ENCODE assay signal across 15 cellular contexts in the genomic region with DNA sequence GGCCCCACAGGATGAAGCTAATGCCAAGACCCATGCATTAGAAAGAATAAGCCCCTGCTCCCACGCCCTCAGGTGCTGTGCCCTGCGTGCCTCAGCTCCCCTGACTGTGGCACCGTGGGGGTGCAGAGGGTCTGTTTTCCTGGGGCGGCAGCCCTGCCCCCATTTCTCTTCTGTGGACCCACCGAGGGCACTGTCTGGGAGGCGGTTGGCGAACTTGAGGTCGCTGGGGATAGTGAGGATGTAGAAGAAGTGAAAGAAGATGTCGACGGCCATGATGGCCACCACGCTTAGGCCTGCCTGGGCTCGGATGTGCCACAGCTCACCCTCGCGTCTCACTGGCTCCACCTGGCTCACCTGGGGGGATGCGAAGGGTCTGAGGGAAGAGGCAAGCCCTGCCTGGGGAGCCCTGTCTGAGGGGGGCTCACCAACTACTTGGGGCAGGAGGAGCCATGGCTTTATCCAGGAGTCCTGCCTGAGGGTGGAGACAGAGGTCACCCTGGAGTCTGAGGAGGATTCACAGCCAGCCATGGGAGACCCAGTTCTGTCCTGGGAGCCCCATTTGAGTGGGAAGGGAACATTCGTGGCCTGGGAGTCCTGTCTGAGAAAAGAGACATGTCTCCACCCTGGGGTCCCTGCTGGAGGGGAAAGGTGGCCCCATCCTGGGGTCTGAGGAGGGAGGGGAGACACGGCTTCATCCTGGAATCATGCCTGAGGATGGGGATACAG. TPM values are rescaled to one million over a fixed set of nuclear protein-coding genes. Genes with fewer than 3 reads are reported as not detected.
"Had no signal": no experiment of that assay in that cellular context is flagged by ENCODE, and none has a peak within 500 bp of the region (broad histone marks: within the 10 kb centered on the region; RNA-seq: fewer than 3 reads in every experiment).

No MANE protein-coding gene starts in this region.

- DNase-seq: activated CD4-positive, alpha-beta T cell treated with anti-CD3 and anti-CD28 coated beads, Interleukin-2, amount 10 ng/mL, durations not matched to agents 7 days and 5 days; activated naive CD4-positive, alpha-beta T cell treated with anti-CD3 and anti-CD28 coated beads, Interleukin-2, amount 50 U/mL, for 16 hours; activated T-cell treated with anti-CD3 and anti-CD28 coated beads, Interleukin-2, amount 50 U/mL, for 1 hour; mucosa of descending colon; stimulated activated naive CD8-positive, alpha-beta T cell treated with anti-CD3 and anti-CD28 coated beads, Interleukin-15, Interleukin-2, amounts not matched to agents 100 U/mL and 50 U/mL, for 24 hours; SW 1271; upper lobe of left lung had no signal

- H3K4me3 ChIP-seq: mucosa of descending colon, smooth muscle cell, upper lobe of left lung had no signal

- H3K36me3 ChIP-seq: upper lobe of left lung had no signal

- ATAC-seq: esophagus mucosa; mucosa of descending colon; naive thymus-derived CD4-positive, alpha-beta T cell; right cardiac atrium; stimulated activated naive CD8-positive, alpha-beta T cell treated with anti-CD3 and anti-CD28 coated beads, Interleukin-15, Interleukin-2, amounts not matched to agents 100 U/mL and 50 U/mL, for 24 hours had no signal

- H3K27me3 ChIP-seq: upper lobe of left lung had no signal

- H3K27ac ChIP-seq: upper lobe of left lung had no signal

- H3K9me3 ChIP-seq: mucosa of descending colon, upper lobe of left lung had no signal

RNA-seq across cellular contexts. Expression of a gene that starts 5.1 kb away (rescaled TPM):
- total RNA-seq: activated CD4-positive, alpha-beta T cell treated with anti-CD3 and anti-CD28 coated beads, Interleukin-2, amount 10 ng/mL, durations not matched to agents 7 days and 5 days; activated CD8-positive, alpha-beta memory T cell treated with anti-CD3 and anti-CD28 coated beads for 36 hours; activated T-helper 2 cell treated with anti-CD3 and anti-CD28 coated beads, Interferon-gamma antibody, Interleukin-2, Interleukin-4, amounts not matched to agents 10 μg/mL and 5 μg/mL and 100 μg/mL, durations not matched to agents 14 hours and 24 hours and 36 hours; esophagus mucosa; naive thymus-derived CD4-positive, alpha-beta T cell; SK-MEL-5; smooth muscle cell; temporal lobe had no signal
- polyA plus RNA-seq: naive thymus-derived CD4-positive, alpha-beta T cell; smooth muscle cell had no signal

RNA-seq across cellular contexts. Expression of a gene that starts 12.2 kb away (rescaled TPM):
- total RNA-seq: activated CD4-positive, alpha-beta T cell treated with anti-CD3 and anti-CD28 coated beads, Interleukin-2, amount 10 ng/mL, durations not matched to agents 7 days and 5 days; activated CD8-positive, alpha-beta memory T cell treated with anti-CD3 and anti-CD28 coated beads for 36 hours; activated T-helper 2 cell treated with anti-CD3 and anti-CD28 coated beads, Interferon-gamma antibody, Interleukin-2, Interleukin-4, amounts not matched to agents 10 μg/mL and 5 μg/mL and 100 μg/mL, durations not matched to agents 14 hours and 24 hours and 36 hours; esophagus mucosa; mucosa of descending colon; naive thymus-derived CD4-positive, alpha-beta T cell; SK-MEL-5; smooth muscle cell; temporal lobe; upper lobe of left lung had no signal
- polyA plus RNA-seq: naive thymus-derived CD4-positive, alpha-beta T cell; smooth muscle cell had no signal

RNA-seq across cellular contexts. Expression of a gene that starts 44.0 kb away (rescaled TPM):
- polyA plus RNA-seq: naive thymus-derived CD4-positive, alpha-beta T cell had no signal
